Comparison of ENCODE assay signal across 9 cellular contexts in the genomic region with DNA sequence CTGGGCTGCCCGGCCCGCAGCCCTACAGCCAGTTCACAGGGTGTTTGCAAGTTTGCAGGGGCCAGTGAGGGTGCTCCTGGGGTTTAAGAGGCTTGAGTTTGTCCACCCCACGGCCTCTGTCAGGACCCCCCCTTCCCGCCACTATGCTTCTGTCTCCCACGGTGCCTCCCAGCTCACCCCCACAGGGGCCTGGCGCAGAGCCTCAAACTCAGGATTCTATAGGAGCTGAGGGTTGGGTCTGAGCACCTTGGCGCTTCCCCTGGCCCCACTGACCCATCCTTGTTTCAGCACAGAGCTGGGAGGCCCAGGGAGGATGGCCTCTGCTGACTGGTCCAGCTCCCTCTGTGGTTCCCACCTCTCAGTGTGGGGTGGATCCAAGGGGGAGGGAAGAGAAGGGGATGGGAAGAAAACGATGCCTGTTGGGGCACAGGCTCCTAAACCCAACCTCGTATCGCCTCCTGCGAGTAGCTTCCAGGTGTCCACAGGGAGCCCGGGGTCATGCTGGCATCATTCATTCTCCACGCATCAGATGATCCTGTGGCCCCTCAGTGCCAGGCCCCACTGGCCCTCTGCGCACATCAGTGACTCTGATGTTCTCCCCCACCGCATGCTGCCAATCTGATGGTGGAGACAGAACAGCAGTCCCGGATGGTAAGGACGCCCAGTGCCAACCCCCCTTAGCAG. TPM values are rescaled to one million over a fixed set of nuclear protein-coding genes. Genes with fewer than 3 reads are reported as not detected.
DNase-seq lines count a peak whose midpoint lies in the region; ATAC-seq and TF ChIP-seq lines count a peak whose summit lies in the region.
"Had no signal": no experiment of that assay in that cellular context is flagged by ENCODE, and none has a peak within 500 bp of the region (broad histone marks: within the 10 kb centered on the region; RNA-seq: fewer than 3 reads in every experiment).

No MANE protein-coding gene starts in this region.

- H3K27ac Mint-ChIP-seq in T-helper 2 cell treated with Interferon-gamma antibody and Interleukin-4, amounts not matched to agents 5 μg/mL and 100 μg/mL, for 36 hours, result peak overlapping the region; percentile 96
- peak overlapping the region; percentile 81 for H3K27ac Mint-ChIP-seq in stimulated activated memory B cell treated with anti-CD40 and anti-IgM and Interleukin-4, amounts not matched to agents 10 μg/mL and 1 μg/mL and 100 μg/mL, for 72 hours

- H3K4me1 ChIP-seq in SJCRH30, result peaks cover 61% of the 10 kb centered on the region

- no peaks in the 10 kb centered on the region for H3K36me3 Mint-ChIP-seq in T-helper 2 cell treated with Interferon-gamma antibody and Interleukin-4, amounts not matched to agents 5 μg/mL and 100 μg/mL, for 36 hours (ENCODE audit: low read depth)
- no peaks in the 10 kb centered on the region for H3K36me3 Mint-ChIP-seq in stimulated activated memory B cell treated with anti-CD40 and anti-IgM and Interleukin-4, amounts not matched to agents 10 μg/mL and 1 μg/mL and 100 μg/mL, for 72 hours

- peaks cover 6% of the 10 kb centered on the region for H3K9me3 Mint-ChIP-seq in T-helper 2 cell treated with Interferon-gamma antibody and Interleukin-4, amounts not matched to agents 5 μg/mL and 100 μg/mL, for 36 hours
- no peaks in the 10 kb centered on the region for H3K9me3 Mint-ChIP-seq in stimulated activated memory B cell treated with anti-CD40 and anti-IgM and Interleukin-4, amounts not matched to agents 10 μg/mL and 1 μg/mL and 100 μg/mL, for 72 hours

- H3K27me3 Mint-ChIP-seq in T-helper 2 cell treated with Interferon-gamma antibody and Interleukin-4, amounts not matched to agents 5 μg/mL and 100 μg/mL, for 36 hours (ENCODE audit: low read depth), result peaks cover 4% of the 10 kb centered on the region
- H3K27me3 Mint-ChIP-seq in stimulated activated memory B cell treated with anti-CD40 and anti-IgM and Interleukin-4, amounts not matched to agents 10 μg/mL and 1 μg/mL and 100 μg/mL, for 72 hours, result no peaks in the 10 kb centered on the region

- peak overlapping the region; percentile 88 for H3K4me3 Mint-ChIP-seq in T-helper 2 cell treated with Interferon-gamma antibody and Interleukin-4, amounts not matched to agents 5 μg/mL and 100 μg/mL, for 36 hours
- H3K4me3 Mint-ChIP-seq in stimulated activated memory B cell treated with anti-CD40 and anti-IgM and Interleukin-4, amounts not matched to agents 10 μg/mL and 1 μg/mL and 100 μg/mL, for 72 hours, result no peak overlapping the region

- H3K27ac ChIP-seq in SJCRH30, result peak overlapping the region; percentile 91

- no peaks in the 10 kb centered on the region for H3K27me3 ChIP-seq in SJCRH30

- H3K9me3 ChIP-seq in SJCRH30 (replicated peaks), result no peaks in the 10 kb centered on the region

- H3K36me3 ChIP-seq in SJCRH30, result no peaks in the 10 kb centered on the region

- no peak for ATAC-seq in stimulated activated memory B cell treated with anti-CD40 and anti-IgM and Interleukin-4, amounts not matched to agents 10 μg/mL and 1 μg/mL and 100 μg/mL, for 72 hours
- ATAC-seq in GM18498 (IDR thresholded peaks at IDR 0.05; ENCODE audit: unreplicated experiment) (no peak), GM21447 (IDR thresholded peaks at IDR 0.05; ENCODE audit: unreplicated experiment) (no peak)

- H3K4me3 ChIP-seq in SJCRH30 (no peak overlapping the region), fibroblast of the aortic adventitia (ENCODE audit: low read depth, low read length) (no peak overlapping the region)

- no peak for DNase-seq in T-helper 2 cell treated with Interferon-gamma antibody and Interleukin-4, amounts not matched to agents 5 μg/mL and 100 μg/mL, for 36 hours (ENCODE audit: low spot score)
- DNase-seq in T-helper 2 cell, result no peak
- no peak for DNase-seq in SJCRH30
- DNase-seq in fibroblast of the aortic adventitia (ENCODE audit: low read depth), result peak; percentile 22
- no peak for DNase-seq in NK-92 (lab: John Stamatoyannopoulos, UW; ENCODE audit: unreplicated experiment)
- DNase-seq: effector CD8-positive, alpha-beta T cell had no signal

- peaks cover 55% of the 10 kb centered on the region for H3K4me1 Mint-ChIP-seq in T-helper 2 cell treated with Interferon-gamma antibody and Interleukin-4, amounts not matched to agents 5 μg/mL and 100 μg/mL, for 36 hours (ENCODE audit: low read depth)
- H3K4me1 Mint-ChIP-seq in stimulated activated memory B cell treated with anti-CD40 and anti-IgM and Interleukin-4, amounts not matched to agents 10 μg/mL and 1 μg/mL and 100 μg/mL, for 72 hours, result peaks cover 62% of the 10 kb centered on the region

- TF ChIP-seq CTCF in fibroblast of the aortic adventitia (IDR thresholded peaks at IDR 0.05; ENCODE audit: insufficient read depth, low read length), result no peak

RNA-seq across cellular contexts. Expression of a gene that starts 5.0 kb away (rescaled TPM):
- 2.9 and 6.7 TPM in 2 replicates for total RNA-seq in SJCRH30 (2014; rRNA removed; shearing (Covaris generic))
- 7.0 TPM in 1 of 2 replicates, not detected in the other for total RNA-seq in fibroblast of the aortic adventitia (ENCODE audit: low replicate concordance)
